ENCODE assay signal across 12 cellular contexts in the genomic region with DNA sequence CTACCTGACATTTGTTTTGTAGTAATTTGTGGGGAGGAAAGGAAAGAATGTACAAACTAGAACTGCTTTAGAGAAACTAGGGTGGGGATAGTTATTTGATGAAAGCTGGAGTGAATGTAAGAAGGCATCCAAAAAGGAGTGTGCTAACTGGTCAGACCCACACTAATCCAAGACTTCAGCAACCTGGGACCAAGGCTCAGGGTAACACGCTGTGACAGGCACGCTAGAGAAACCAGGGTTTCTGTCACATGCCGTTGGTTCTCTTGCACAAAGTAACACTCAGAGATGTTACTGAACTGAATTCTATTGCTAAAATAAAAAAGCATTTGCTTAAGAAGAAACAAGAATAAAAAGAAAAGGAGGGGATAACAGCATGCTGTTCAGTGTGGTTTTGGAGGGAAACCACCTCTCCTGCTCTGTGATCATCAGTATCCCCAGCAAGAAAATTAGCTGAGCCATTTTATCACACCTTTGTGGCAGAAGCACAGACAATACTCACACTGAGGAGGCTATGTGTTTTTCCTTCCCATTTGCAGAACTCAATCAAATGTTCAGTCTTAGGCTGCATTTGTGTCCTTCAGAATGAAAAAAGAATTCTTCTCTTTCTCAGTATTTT. TPM values are rescaled to one million over a fixed set of nuclear protein-coding genes. Genes with fewer than 3 reads are reported as not detected.
DNase-seq lines count a peak whose midpoint lies in the region; ATAC-seq, FAIRE-seq and TF ChIP-seq lines count a peak whose summit lies in the region.
"Had no signal": no experiment of that assay in that cellular context is flagged by ENCODE, and none has a peak within 500 bp of the region (broad histone marks: within the 10 kb centered on the region; RNA-seq: fewer than 3 reads in every experiment).

No MANE protein-coding gene starts in this region.

- peak; percentile 21 for DNase-seq in GM20000 (ENCODE audit: low spot score)
- no peak for DNase-seq in RWPE2 (ENCODE audit: low spot score)
- DNase-seq in effector memory CD8-positive, alpha-beta T cell: no peak
- DNase-seq in retinal pigment epithelial cell (ENCODE audit: low read depth): peak; percentile 90
- no peak for DNase-seq in D721Med (ENCODE audit: insufficient read length, low spot score)
- no peak for DNase-seq in cerebellar cortex (ENCODE audit: low spot score)
- DNase-seq in HT-29 (ENCODE audit: low spot score): no peak

- H3K27me3 Mint-ChIP-seq in effector memory CD8-positive, alpha-beta T cell: no peaks in the 10 kb centered on the region

- peak overlapping the region; percentile 79 for H3K27ac ChIP-seq in RWPE2 (ENCODE audit: poor library complexity, severe bottlenecking)
- H3K27ac ChIP-seq: HL-60, right lobe of liver had no signal

- H3K4me1 ChIP-seq in RWPE2 (ENCODE audit: insufficient read depth, poor library complexity, severe bottlenecking): peaks cover 40% of the 10 kb centered on the region
- H3K4me1 ChIP-seq: right lobe of liver had no signal

- H3K36me3 ChIP-seq in RWPE2 (ENCODE audit: low read depth): no peaks in the 10 kb centered on the region
- H3K36me3 ChIP-seq: right lobe of liver had no signal

- H3K4me3 Mint-ChIP-seq in effector memory CD8-positive, alpha-beta T cell: peak overlapping the region; percentile 60 to 71

- TF ChIP-seq CTCF in GM20000 (IDR thresholded peaks at IDR 0.05; ENCODE audit: extremely low read depth, missing control alignments) (no peak), RWPE2 (IDR thresholded peaks at IDR 0.05; ENCODE audit: poor library complexity, severe bottlenecking) (no peak), retinal pigment epithelial cell (conservative IDR thresholded peaks at IDR 0.05; ENCODE audit: low read depth, low read length) (no peak), D721Med (IDR thresholded peaks at IDR 0.05; ENCODE audit: insufficient read depth, missing control alignments) (no peak)

- no peak for FAIRE-seq in D721Med (lab: Jason Lieb, UNC)

- H3K36me3 Mint-ChIP-seq in effector memory CD8-positive, alpha-beta T cell (ENCODE audit: insufficient read depth): no peaks in the 10 kb centered on the region
- H3K36me3 Mint-ChIP-seq: naive B cell had no signal

- H3K27ac Mint-ChIP-seq in effector memory CD8-positive, alpha-beta T cell: peak overlapping the region in 1 of 2 donors; percentile 29

- no peaks in the 10 kb centered on the region for H3K27me3 ChIP-seq in RWPE2 (ENCODE audit: insufficient read depth, poor library complexity, severe bottlenecking)
- H3K27me3 ChIP-seq: right lobe of liver had no signal

- no peaks in the 10 kb centered on the region for H3K9me3 Mint-ChIP-seq in effector memory CD8-positive, alpha-beta T cell
- H3K9me3 Mint-ChIP-seq: activated T-cell treated with anti-CD3 and anti-CD28 coated beads, Interleukin-2, amount 50 U/mL, for 4 hours; naive B cell had no signal

- no peaks in the 10 kb centered on the region for H3K9me3 ChIP-seq in RWPE2 (ENCODE audit: severe bottlenecking)
- H3K9me3 ChIP-seq: right lobe of liver had no signal

- ATAC-seq in RWPE2 (ENCODE audit: low read depth): no peak
- ATAC-seq in effector memory CD8-positive, alpha-beta T cell (replicated peaks): peak; percentile 60
- no peak for ATAC-seq in GM21717 (IDR thresholded peaks at IDR 0.05; ENCODE audit: unreplicated experiment)

- H3K4me1 Mint-ChIP-seq in effector memory CD8-positive, alpha-beta T cell (ENCODE audit: low read depth in 2 of 2): peaks cover 13 to 23% of the 10 kb centered on the region in 2 donors

- no peak overlapping the region for H3K4me3 ChIP-seq in RWPE2 (ENCODE audit: severe bottlenecking)
- peak overlapping the region; percentile 38 for H3K4me3 ChIP-seq in retinal pigment epithelial cell (ENCODE audit: low read length)
- H3K4me3 ChIP-seq: right lobe of liver had no signal

RNA-seq across cellular contexts. Expression of gene CCDC80, which starts 2.8 kb away (rescaled TPM):
- total RNA-seq in HT-29 (2014; rRNA removed; shearing (Covaris generic)): 0.29 and 0.41 TPM in 2 replicates

Comparison
In these comparisons a context has a peak if more than half of its experiments do, and no peak if none do; other contexts are left out.
1. DNase-seq: peak in GM20000 (single experiment) and retinal pigment epithelial cell (single experiment); none in RWPE2 (single experiment), effector memory CD8-positive, alpha-beta T cell (0 of 3), D721Med (single experiment), cerebellar cortex (single experiment) and HT-29 (single experiment).